In genomic region chr12:106586535-106586802, GRCh38 we compare ENCODE assay signal across 16 cellular contexts. TPM values are rescaled to one million over a fixed set of nuclear protein-coding genes. Genes with fewer than 3 reads are reported as not detected.
DNase-seq lines count a peak whose midpoint lies in the region; ATAC-seq, FAIRE-seq and TF ChIP-seq lines count a peak whose summit lies in the region.
"Had no signal": no experiment of that assay in that cellular context is flagged by ENCODE, and none has a peak within 500 bp of the region (broad histone marks: within the 10 kb centered on the region; RNA-seq: fewer than 3 reads in every experiment).

No MANE protein-coding gene starts in this region.

- CTCF ChIA-PET in A549 (lab: Yijun Ruan, JAX), result no interaction called here

- peaks cover 100% of the 10 kb centered on the region for H3K27me3 Mint-ChIP-seq in nephron (ENCODE audit: low read depth)

- H3K36me3 Mint-ChIP-seq in nephron (ENCODE audit: low read depth), result no peaks in the 10 kb centered on the region
- H3K36me3 Mint-ChIP-seq: T-cell had no signal

- H3K9me3 Mint-ChIP-seq in nephron, result no peaks in the 10 kb centered on the region
- H3K9me3 Mint-ChIP-seq: T-cell had no signal

- TF ChIP-seq RAD21 in A549 (conservative IDR thresholded peaks at IDR 0.05 in 1 of 2, IDR thresholded peaks at IDR 0.05 in 1 of 2), result no peak

- H3K27ac ChIP-seq in A549 (no peak overlapping the region), coronary artery (no peak overlapping the region)
- H3K27ac ChIP-seq: parathyroid adenoma had no signal

- H3K9me3 ChIP-seq in A549, result no peaks in the 10 kb centered on the region
- H3K9me3 ChIP-seq: BE2C had no signal

- no peak overlapping the region for H3K27ac Mint-ChIP-seq in nephron
- H3K27ac Mint-ChIP-seq: T-cell had no signal

- TF ChIP-seq EP300 in A549 (IDR thresholded peaks at IDR 0.05), result no peak

- ATAC-seq in A549 (no peak), GM19035 (IDR thresholded peaks at IDR 0.05; ENCODE audit: unreplicated experiment) (no peak)
- no peak for ATAC-seq in activated CD4-positive, CD25-positive, alpha-beta regulatory T cell treated with anti-CD3 and anti-CD28 coated beads, Interleukin-2, amount 50 U/mL, for 24 hours
- ATAC-seq: T-cell had no signal

- POLR2A ChIA-PET in A549 (lab: Yijun Ruan, JAX), result no interaction called here

- peak overlapping the region; percentile 69 to 75 (median 72) for H3K4me3 Mint-ChIP-seq in nephron
- H3K4me3 Mint-ChIP-seq: T-cell had no signal

- no peak for DNase-seq in A549 (ENCODE audit: low read depth in 1 of 2, low spot score in 1 of 2)
- DNase-seq in GM03348 (ENCODE audit: low spot score), result peak; percentile 9
- DNase-seq in coronary artery (ENCODE audit: low spot score), result no peak
- no peak for DNase-seq in iPS-NIHi7 (ENCODE audit: extremely low spot score)
- DNase-seq in activated CD4-positive, alpha-beta T cell treated with anti-CD3 and anti-CD28 coated beads, Interleukin-2, amount 50 U/mL, for 1 hour, result no peak
- DNase-seq: activated CD4-positive, alpha-beta T cell treated with anti-CD3 and anti-CD28 coated beads for 1 hour; BE2C; cortex of kidney; Karpas-422; NCI-H510A treated with DMSO at 0.1 percent for 48 hours; T-cell had no signal

- no peak for FAIRE-seq in A549 (lab: Jason Lieb, UNC)
- FAIRE-seq: GM12891 had no signal

- H3K4me2 ChIP-seq in A549, result peak overlapping the region; percentile 86

- peaks cover 45% of the 10 kb centered on the region for H3K4me1 Mint-ChIP-seq in nephron

- H3K4me1 ChIP-seq in A549, result peaks cover 54% of the 10 kb centered on the region
- H3K4me1 ChIP-seq: BE2C, parathyroid adenoma had no signal

- H3K4me3 ChIP-seq in A549 (peak overlapping the region; percentile 43), coronary artery (peak overlapping the region; percentile 58)

- WGBS in A549 (ENCODE audit: missing lambda C conversion rate), result 16% methylated on average over 12 of the region's 12 CpGs

- TF ChIP-seq POLR2A in A549 (IDR thresholded peaks at IDR 0.05; ENCODE audit: low read length), result no peak

- TF ChIP-seq CTCF in A549 (IDR thresholded peaks at IDR 0.05), result no peak
- no peak for TF ChIP-seq CTCF in coronary artery (IDR thresholded peaks at IDR 0.05)
- TF ChIP-seq CTCF in nephron (IDR thresholded peaks at IDR 0.05; ENCODE audit: unreplicated experiment in 3 of 3), result no peak

TF ChIP-seq in A549, 52 proteins besides CTCF, POLR2A, EP300 and RAD21:
- no peak for TF ChIP-seq ESRRA (IDR thresholded peaks at IDR 0.05; ENCODE audit: borderline replicate concordance, low read length)
- TF ChIP-seq GATA3 (IDR thresholded peaks at IDR 0.05; ENCODE audit: borderline replicate concordance), result no peak
- no peak for TF ChIP-seq CHD4 (IDR thresholded peaks at IDR 0.05; ENCODE audit: borderline replicate concordance)
- no peak for TF ChIP-seq NFE2L2 (conservative IDR thresholded peaks at IDR 0.05; ENCODE audit: low read length)
- TF ChIP-seq CHD2 (IDR thresholded peaks at IDR 0.05; ENCODE audit: low read length, partially characterized antibody), result no peak
- TF ChIP-seq, protein P1, sequence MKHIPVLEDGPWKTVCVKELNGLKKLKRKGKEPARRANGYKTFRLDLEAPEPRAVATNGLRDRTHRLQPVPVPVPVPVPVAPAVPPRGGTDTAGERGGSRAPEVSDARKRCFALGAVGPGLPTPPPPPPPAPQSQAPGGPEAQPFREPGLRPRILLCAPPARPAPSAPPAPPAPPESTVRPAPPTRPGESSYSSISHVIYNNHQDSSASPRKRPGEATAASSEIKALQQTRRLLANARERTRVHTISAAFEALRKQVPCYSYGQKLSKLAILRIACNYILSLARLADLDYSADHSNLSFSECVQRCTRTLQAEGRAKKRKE (CRISPR knock-in tag; IDR thresholded peaks at IDR 0.05; ENCODE audit: low read depth), result no peak
- no peak for TF ChIP-seq ZFP36 (IDR thresholded peaks at IDR 0.05; ENCODE audit: borderline replicate concordance, partially characterized antibody)
- TF ChIP-seq, protein P2, sequence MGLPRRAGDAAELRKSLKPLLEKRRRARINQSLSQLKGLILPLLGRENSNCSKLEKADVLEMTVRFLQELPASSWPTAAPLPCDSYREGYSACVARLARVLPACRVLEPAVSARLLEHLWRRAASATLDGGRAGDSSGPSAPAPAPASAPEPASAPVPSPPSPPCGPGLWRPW (IDR thresholded peaks at IDR 0.05), result no peak
- no peak for TF ChIP-seq ZSCAN20 (CRISPR knock-in tag; IDR thresholded peaks at IDR 0.05)
- TF ChIP-seq RARB (CRISPR knock-in tag; IDR thresholded peaks at IDR 0.05), result no peak
- no peak for TF ChIP-seq NPAS2 (CRISPR knock-in tag; IDR thresholded peaks at IDR 0.05; ENCODE audit: borderline replicate concordance)
- TF ChIP-seq, protein P3, sequence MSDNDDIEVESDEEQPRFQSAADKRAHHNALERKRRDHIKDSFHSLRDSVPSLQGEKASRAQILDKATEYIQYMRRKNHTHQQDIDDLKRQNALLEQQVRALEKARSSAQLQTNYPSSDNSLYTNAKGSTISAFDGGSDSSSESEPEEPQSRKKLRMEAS (IDR thresholded peaks at IDR 0.05), result no peak
- TF ChIP-seq JUNB (IDR thresholded peaks at IDR 0.05), result no peak

RNA-seq across cellular contexts. Expression of gene RFX4, which starts 3.7 kb away (rescaled TPM):
- 0.04 TPM in 1 of 2 replicates, not detected in the other for polyA plus RNA-seq in A549 (2011; rRNA removed)
- not detected in 2 replicates for polyA plus RNA-seq in A549 (2012; cell fraction: cytosol; rRNA removed)
- polyA plus RNA-seq in A549 (2012; cell fraction: nucleus; rRNA removed), result not detected in 2 replicates
- polyA plus RNA-seq in A549 (2017; fragmentation: RNase III; extraction: RNeasy Plus Mini Kit Qiagen cat#74134 plus additional on column Dnase treatment), result not detected in 3 replicates
- not detected in 2 replicates for polyA minus RNA-seq in A549 (2011; rRNA and poly(A)+ RNA removed)
